Comparison of ENCODE assay signal across 8 cellular contexts in genomic region chr6:7137335-7138106, GRCh38. TPM values are rescaled to one million over a fixed set of nuclear protein-coding genes. Genes with fewer than 3 reads are reported as not detected.
DNase-seq lines count a peak whose midpoint lies in the region; ATAC-seq and TF ChIP-seq lines count a peak whose summit lies in the region.

No MANE protein-coding gene starts in this region.

- H3K27me3 ChIP-seq in prostate gland (replicated peaks; ENCODE audit: insufficient read depth) = no peaks in the 10 kb centered on the region
- no peaks in the 10 kb centered on the region for H3K27me3 ChIP-seq in SJCRH30

- TF ChIP-seq CTCF in prostate gland (IDR thresholded peaks at IDR 0.05) = no peak
- TF ChIP-seq CTCF in GM10248 (IDR thresholded peaks at IDR 0.05; ENCODE audit: control extremely low read depth, extremely low read depth, low read depth, missing control alignments) = no peak

- no peak for TF ChIP-seq POLR2A in prostate gland (IDR thresholded peaks at IDR 0.05)

- DNase-seq in NCI-H774 (lab: John Stamatoyannopoulos, UW) (peak; percentile 32), activated T-cell treated with anti-CD3 and anti-CD28 coated beads for 4 hours (peak; percentile 16), fibroblast of the conjunctiva (ENCODE audit: low read depth) (peak; percentile 30), prostate gland (ENCODE audit: low spot score) (no peak), GM10248 (ENCODE audit: extremely low spot score) (no peak), SJCRH30 (no peak)

- H3K9me3 ChIP-seq in prostate gland (no peaks in the 10 kb centered on the region), SJCRH30 (replicated peaks) (no peaks in the 10 kb centered on the region)

- CTCF ChIA-PET in GM10248 (lab: Yijun Ruan, JAX) = interaction anchor here (0.7 to 2.4 kb wide), 9 partner anchors 9 to 101 kb away, joined by 3 to 13 read pairs (median 5); no protein-coding TSS in a partner anchor

- POLR2A ChIA-PET in GM10248 (lab: Yijun Ruan, JAX) = interaction anchor here (0.9 to 1.1 kb wide), 3 partner anchors 15 to 51 kb away, joined by 3 to 4 read pairs (median 3); no protein-coding TSS in a partner anchor

- H3K36me3 ChIP-seq in prostate gland = no peaks in the 10 kb centered on the region
- H3K36me3 ChIP-seq in SJCRH30 = no peaks in the 10 kb centered on the region

- intact Hi-C loops in prostate gland (cut with DNase I) = no loop called here

- WGBS in prostate gland = 19% methylated on average over 11 of the region's 11 CpGs

- H3K27ac ChIP-seq in prostate gland (peak overlapping the region; percentile 32 to 59), SJCRH30 (no peak overlapping the region)

- peaks cover 16% of the 10 kb centered on the region for H3K4me1 ChIP-seq in prostate gland (replicated peaks)
- no peaks in the 10 kb centered on the region; the same call in 1 of the 2 replicates for H3K4me1 ChIP-seq in SJCRH30

- H3K4me3 ChIP-seq in prostate gland = no peak overlapping the region
- H3K4me3 ChIP-seq in SJCRH30 = no peak overlapping the region

- peak; percentile 50 for ATAC-seq in GM18502 (IDR thresholded peaks at IDR 0.05; ENCODE audit: poor library complexity, unreplicated experiment)
- ATAC-seq in HG02759 (IDR thresholded peaks at IDR 0.05; ENCODE audit: unreplicated experiment) = peak; percentile 51

RNA-seq across cellular contexts. Expression of gene RREB1, which starts 29.8 kb away (rescaled TPM):
- 10 to 100 TPM; 58.4 to 71.0 TPM for total RNA-seq in prostate gland
- 12.3 and 13.4 TPM in 2 replicates for total RNA-seq in SJCRH30 (2014; rRNA removed; shearing (Covaris generic))

Comparison
In these comparisons a context has a peak if more than half of its experiments do, and no peak if none do; other contexts are left out.
1. DNase-seq: peak in NCI-H774 (single experiment), activated T-cell treated with anti-CD3 and anti-CD28 coated beads for 4 hours (single experiment) and fibroblast of the conjunctiva (single experiment); none in prostate gland (single experiment), GM10248 (single experiment) and SJCRH30 (0 of 2).